1 cellular context compared by ENCODE assay signal in genomic region chr13:114097893-114098688, GRCh38.
TF ChIP-seq lines count a peak whose summit lies in the region.

No MANE protein-coding gene starts in this region.

TF ChIP-seq in H1, 55 proteins besides CTCF, POLR2A, EP300 and RAD21 (continued from another document):
- TF ChIP-seq CHD7 (IDR thresholded peaks at IDR 0.05; ENCODE audit: insufficient replicate concordance, low read length) (no peak), USF2 (IDR thresholded peaks at IDR 0.05; ENCODE audit: low read length) (no peak), SUZ12 (IDR thresholded peaks at IDR 0.05; ENCODE audit: low read length) (no peak), SIRT6 (IDR thresholded peaks at IDR 0.05; ENCODE audit: low read length) (no peak), TAF7 (optimal IDR thresholded peaks at IDR 0.05; ENCODE audit: borderline replicate concordance, low read depth, low read length) (no peak), SP4 (IDR thresholded peaks at IDR 0.05; ENCODE audit: low read length) (no peak), CBX8 (IDR thresholded peaks at IDR 0.05; ENCODE audit: borderline replicate concordance, low read depth, low read length) (no peak), SP1 (IDR thresholded peaks at IDR 0.05; ENCODE audit: low read depth, low read length) (no peak), SP2 (IDR thresholded peaks at IDR 0.05; ENCODE audit: low read length) (no peak), SAP30 (IDR thresholded peaks at IDR 0.05; ENCODE audit: insufficient read depth, insufficient replicate concordance, low read length) (no peak), POLR2AphosphoS5 (IDR thresholded peaks at IDR 0.05; ENCODE audit: low read depth, low read length) (no peak), GABPA (IDR thresholded peaks at IDR 0.05; ENCODE audit: borderline replicate concordance, insufficient read depth, low read length) (no peak), CHD2 (IDR thresholded peaks at IDR 0.05; ENCODE audit: low read length) (no peak), NANOG (IDR thresholded peaks at IDR 0.05; ENCODE audit: insufficient read depth, low read depth, low read length, poor library complexity, severe bottlenecking) (no peak), ZNF274 (IDR thresholded peaks at IDR 0.05; ENCODE audit: borderline replicate concordance, extremely low read depth, low read length) (no peak)
TF ChIP-seq in H1: peak in this region for 0.
